ENCODE assay signal across 13 cellular contexts in genomic region chr3:136350132-136350531, GRCh38.
A peak's percentile ranks its signal among the peaks of the same experiment; 100 is the strongest.
DNase-seq lines count a peak whose midpoint lies in the region; ATAC-seq, FAIRE-seq and TF ChIP-seq lines count a peak whose summit lies in the region.
"Had no signal": no experiment of that assay in that cellular context is flagged by ENCODE, and none has a peak within 500 bp of the region (broad histone marks: within the 10 kb centered on the region; RNA-seq: fewer than 3 reads in every experiment).

No MANE protein-coding gene starts in this region.

- peak; percentile 36 for ATAC-seq in Right ventricle myocardium superior (ENCODE audit: poor library complexity)
- ATAC-seq in left lung = peak; percentile 79
- no peak for ATAC-seq in GM21723 (IDR thresholded peaks at IDR 0.05; ENCODE audit: unreplicated experiment)
- ATAC-seq: T-cell had no signal

- TF ChIP-seq CTCF in left ventricle myocardium inferior (IDR thresholded peaks at IDR 0.05; ENCODE audit: borderline replicate concordance) (no peak), bronchial epithelial cell (IDR thresholded peaks at IDR 0.05; ENCODE audit: insufficient read depth, low read length, severe bottlenecking) (no peak), left lung (IDR thresholded peaks at IDR 0.05) (no peak), lower leg skin (IDR thresholded peaks at IDR 0.05) (no peak), tibial artery (IDR thresholded peaks at IDR 0.05) (no peak)

- intact Hi-C loops in Right ventricle myocardium superior (cut with DNase I) = no loop called here
- intact Hi-C loops in left ventricle myocardium inferior (cut with micrococcal nuclease) = no loop called here
- intact Hi-C loops in left lung (cut with DNase I) = no loop called here
- intact Hi-C loops in lower leg skin (cut with DNase I; ENCODE audit: low total_unique reads) = no loop called here
- intact Hi-C loops in tibial artery (cut with DNase I; ENCODE audit: low total_unique reads) = no loop called here

- peaks cover 23% of the 10 kb centered on the region for H3K36me3 ChIP-seq in left ventricle myocardium inferior
- H3K36me3 ChIP-seq in bronchial epithelial cell (ENCODE audit: control insufficient read depth, insufficient read depth, low read length) = no peaks in the 10 kb centered on the region
- peaks cover 0 to 36% of the 10 kb centered on the region in 2 donors for H3K36me3 ChIP-seq in left lung
- peaks cover 5 to 23% (median 16%) of the 10 kb centered on the region in 3 donors for H3K36me3 ChIP-seq in tibial artery

- no peaks in the 10 kb centered on the region for H3K27me3 ChIP-seq in left ventricle myocardium inferior (ENCODE audit: low read depth)
- H3K27me3 ChIP-seq in bronchial epithelial cell (ENCODE audit: control insufficient read depth, insufficient read depth, low read length) = no peaks in the 10 kb centered on the region
- no peaks in the 10 kb centered on the region for H3K27me3 ChIP-seq in left lung
- H3K27me3 ChIP-seq in tibial artery = no peaks in the 10 kb centered on the region
- H3K27me3 ChIP-seq: right lobe of liver had no signal

- no peak overlapping the region for H3K4me3 ChIP-seq in left ventricle myocardium inferior
- no peak overlapping the region for H3K4me3 ChIP-seq in bronchial epithelial cell (ENCODE audit: low read depth, low read length)
- no peak overlapping the region for H3K4me3 ChIP-seq in left lung
- no peak overlapping the region for H3K4me3 ChIP-seq in lower leg skin (ENCODE audit: low read depth, poor library complexity, severe bottlenecking)
- no peak overlapping the region for H3K4me3 ChIP-seq in tibial artery
- H3K4me3 ChIP-seq: right lobe of liver had no signal

- H3K4me1 ChIP-seq in left ventricle myocardium inferior (peaks cover 22% of the 10 kb centered on the region), left lung (no peaks in the 10 kb centered on the region), tibial artery (peaks cover 0 to 18% (median 9%) of the 10 kb centered on the region in 4 donors)
- H3K4me1 ChIP-seq: right lobe of liver had no signal

- DNase-seq in Right ventricle myocardium superior = no peak
- DNase-seq in left ventricle myocardium inferior = no peak
- peak; percentile 84 for DNase-seq in bronchial epithelial cell (ENCODE audit: low read depth)
- no peak for DNase-seq in left lung
- DNase-seq in NCI-H748 treated with DMSO at 0.1 percent for 48 hours (lab: John Stamatoyannopoulos, UW) = no peak
- DNase-seq in lower leg skin (ENCODE audit: low spot score in 2 of 2) = no peak
- DNase-seq in tibial artery = no peak
- DNase-seq: activated CD8-positive, alpha-beta memory T cell treated with anti-CD3 and anti-CD28 coated beads, Interleukin-2, amount 50 U/mL, for 48 hours; NCI-H526 treated with DMSO at 0.1 percent for 48 hours; right lobe of liver; stimulated activated CD8-positive, alpha-beta memory T cell treated with anti-CD3 and anti-CD28 coated beads, Interleukin-4, amount 100 ng/mL, for 48 hours; T-cell had no signal

- H3K27ac ChIP-seq in left ventricle myocardium inferior (replicated peaks) (no peak overlapping the region), left lung (peak overlapping the region; percentile 19 to 44), tibial artery (peak overlapping the region in 1 of 2 donors; percentile 18)
- H3K27ac ChIP-seq: right lobe of liver had no signal

- H3K9me3 ChIP-seq in left ventricle myocardium inferior (replicated peaks) = no peaks in the 10 kb centered on the region
- no peaks in the 10 kb centered on the region for H3K9me3 ChIP-seq in left lung
- H3K9me3 ChIP-seq in tibial artery = no peaks in the 10 kb centered on the region
- H3K9me3 ChIP-seq: right lobe of liver had no signal

- no peak for FAIRE-seq in bronchial epithelial cell (lab: Jason Lieb, UNC)

- no peak for TF ChIP-seq POLR2A in lower leg skin (IDR thresholded peaks at IDR 0.05)

- 80 to 93% methylated on average over 1 of the region's 1 CpG for WGBS in lower leg skin, 2 donors
